8 cellular contexts compared by ENCODE assay signal in the genomic region with DNA sequence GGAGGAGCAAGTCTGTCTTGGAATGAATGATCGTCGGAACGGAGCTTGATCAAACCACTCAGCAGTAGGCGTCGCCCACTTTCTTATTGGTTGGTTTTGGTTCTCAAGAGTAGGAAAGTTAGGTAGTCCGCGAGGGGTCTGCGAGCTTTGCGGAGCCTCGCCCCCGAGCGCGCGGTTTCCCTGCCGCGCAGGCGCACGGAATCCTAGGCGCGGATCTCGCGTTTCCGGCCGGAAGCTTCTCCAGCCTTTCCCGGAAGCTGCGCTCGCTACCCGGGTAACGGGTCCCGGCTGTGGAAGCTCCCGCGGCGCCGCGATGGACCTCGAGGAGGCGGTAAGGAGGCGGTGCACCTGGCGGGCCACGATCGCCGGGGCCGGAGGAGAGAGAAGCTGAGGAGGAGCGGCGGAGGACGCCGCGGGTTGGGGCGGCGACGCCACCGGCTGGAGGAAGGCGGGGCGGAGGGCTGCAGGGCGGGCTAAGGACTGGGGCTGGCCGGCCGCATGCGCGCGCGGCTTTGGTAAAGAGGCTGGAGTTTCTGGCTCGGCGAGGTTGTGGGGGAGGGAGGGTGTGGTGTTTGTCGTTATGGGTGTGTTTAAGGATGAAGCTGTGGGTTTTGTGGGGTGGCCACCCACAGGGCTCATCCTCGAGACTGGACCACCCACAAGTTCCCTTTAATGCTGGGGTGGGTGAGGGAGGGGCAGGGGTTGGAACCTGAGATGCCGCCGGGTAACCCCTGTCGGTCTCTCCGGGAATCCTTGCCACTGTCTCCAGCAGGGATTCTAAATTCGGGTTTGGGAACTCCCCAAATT. TPM values are rescaled to one million over a fixed set of nuclear protein-coding genes. Genes with fewer than 3 reads are reported as not detected.
A peak's percentile ranks its signal among the peaks of the same experiment; 100 is the strongest.
DNase-seq lines count a peak whose midpoint lies in the region; ATAC-seq and TF ChIP-seq lines count a peak whose summit lies in the region.

A gene (plus strand): TSS at position 246 of the 807 bp plus-strand sequence. CDS start 68 bp downstream, at position 314.

- peak; percentile 87 for ATAC-seq in HG02759 (IDR thresholded peaks at IDR 0.05; ENCODE audit: unreplicated experiment)
- peak; percentile 88 for ATAC-seq in activated naive CD8-positive, alpha-beta T cell treated with anti-CD3 and anti-CD28 coated beads, Interleukin-2, amount 10 ng/mL, durations not matched to agents 7 days and 5 days (ENCODE audit: low read depth)

- peaks cover 5% of the 10 kb centered on the region; the same call in 1 of the 2 replicates for H4K20me1 ChIP-seq in SU-DHL-6 (ENCODE audit: low read depth, low read length)

- in situ Hi-C loops in transverse colon (cut with MboI; ENCODE audit: low pct_ligation_motif_present in 1 of 4, low pct_unique_long_range_greater_than_20kb in 1 of 4, low sequenced_read_pairs in 3 of 4): loop anchor here in 1 of 4 donors (25.0 kb wide), 1 partner anchor 594 kb away; a partner anchor contains a TSS

- H3K4me2 ChIP-seq in SU-DHL-6 (ENCODE audit: low read depth, low read length, poor library complexity, severe bottlenecking) (peak within 1 kb of the TSS; percentile 88), trophoblast cell (ENCODE audit: low read length) (peak within 1 kb of the TSS; percentile 77)

- peaks cover 16% of the 10 kb centered on the region for H3F3A ChIP-seq in SU-DHL-6 (ENCODE audit: insufficient read depth)

- peak within 1 kb of the TSS; percentile 95 for H3K14ac ChIP-seq in trophoblast cell (ENCODE audit: low read length)

- peaks cover 17% of the 10 kb centered on the region for H3K36me3 Mint-ChIP-seq in activated naive CD8-positive, alpha-beta T cell treated with anti-CD3 and anti-CD28 coated beads, Interleukin-2, amount 10 ng/mL, durations not matched to agents 7 days and 5 days

- H3K9ac ChIP-seq in SU-DHL-6 (ENCODE audit: low read length) (peak within 1 kb of the TSS; percentile 74), trophoblast cell (ENCODE audit: low read length) (peak within 1 kb of the TSS; percentile 84)

- H2BK5ac ChIP-seq in trophoblast cell (ENCODE audit: low read depth, low read length, poor library complexity): peak within 1 kb of the TSS; percentile 96

- H3K9me3 ChIP-seq in SU-DHL-6 (ENCODE audit: insufficient read depth, low read length) (no peaks in the 10 kb centered on the region), cardiac muscle cell (ENCODE audit: low read depth) (no peaks in the 10 kb centered on the region), trophoblast cell (ENCODE audit: insufficient read depth, low read depth, low read length) (peaks cover 2% of the 10 kb centered on the region), transverse colon (no peaks in the 10 kb centered on the region)

- no peaks in the 10 kb centered on the region for H3K9me3 Mint-ChIP-seq in activated naive CD8-positive, alpha-beta T cell treated with anti-CD3 and anti-CD28 coated beads, Interleukin-2, amount 10 ng/mL, durations not matched to agents 7 days and 5 days

- H3K36me3 ChIP-seq in SU-DHL-6 (ENCODE audit: low read length): peaks cover 17% of the 10 kb centered on the region; the same call in 1 of the 2 replicates
- H3K36me3 ChIP-seq in cardiac muscle cell: peaks cover 9% of the 10 kb centered on the region
- H3K36me3 ChIP-seq in trophoblast cell (ENCODE audit: control insufficient read depth in 1 of 2, insufficient read depth in 2 of 2, low read length in 2 of 2): peaks cover 4 to 10% of the 10 kb centered on the region in 2 experiments
- no peaks in the 10 kb centered on the region for H3K36me3 ChIP-seq in transverse colon

- H3K9me2 ChIP-seq in SU-DHL-6 (replicated peaks; ENCODE audit: insufficient read depth, low read length): no peaks in the 10 kb centered on the region

- H4K8ac ChIP-seq in trophoblast cell (ENCODE audit: low read depth, low read length): peak within 1 kb of the TSS; percentile 98

- peak within 1 kb of the TSS; percentile 35 for H2AK5ac ChIP-seq in trophoblast cell (ENCODE audit: low read length)

- peak within 1 kb of the TSS; percentile 97 for H4K91ac ChIP-seq in trophoblast cell (ENCODE audit: low read depth, low read length)

- peak within 1 kb of the TSS; percentile 97 for H4K12ac ChIP-seq in trophoblast cell (ENCODE audit: low read depth, low read length)

- H3K27ac ChIP-seq in SU-DHL-6 (ENCODE audit: low read depth, low read length) (peak within 1 kb of the TSS; percentile 83), cardiac muscle cell (peak within 1 kb of the TSS; percentile 77), trophoblast cell (ENCODE audit: low read depth, low read length) (peak within 1 kb of the TSS; percentile 99), transverse colon (peak within 1 kb of the TSS; percentile 92 to 94 (median 94))

- POLR2A ChIA-PET in activated naive CD8-positive, alpha-beta T cell treated with anti-CD3 and anti-CD28 coated beads, Interleukin-2, amount 10 ng/mL, durations not matched to agents 7 days and 5 days (lab: Charles Lee): interaction anchor here (0.6 to 2.1 kb wide), 15 partner anchors 12 to 370 kb away, joined by 3 to 15 read pairs (median 4); a partner anchor contains a TSS

- H2BK12ac ChIP-seq in trophoblast cell (ENCODE audit: low read length): peak within 1 kb of the TSS; percentile 27

- H3K79me2 ChIP-seq in SU-DHL-6 (ENCODE audit: insufficient read depth, low read length) (peaks cover 46% of the 10 kb centered on the region), trophoblast cell (ENCODE audit: control insufficient read depth, insufficient read depth, low read length, poor library complexity) (peaks cover 12% of the 10 kb centered on the region)

- H3K4me1 ChIP-seq in cardiac muscle cell (ENCODE audit: low read depth) (peaks cover 8% of the 10 kb centered on the region), trophoblast cell (ENCODE audit: control insufficient read depth in 1 of 2, insufficient read depth in 2 of 2, low read length in 2 of 2) (peaks cover 2 to 5% of the 10 kb centered on the region in 2 experiments), transverse colon (peaks cover 0 to 21% (median 13%) of the 10 kb centered on the region in 4 donors)

- TF ChIP-seq CTCF in GM12872 (IDR thresholded peaks at IDR 0.05; ENCODE audit: insufficient read depth, low read depth, low read length): peak; percentile 27; the same call in 2 of the 3 replicates
- no peak for TF ChIP-seq CTCF in SU-DHL-6 (IDR thresholded peaks at IDR 0.05; ENCODE audit: insufficient read depth, low read length, poor library complexity, severe bottlenecking)
- peak; percentile 37 for TF ChIP-seq CTCF in cardiac muscle cell (IDR thresholded peaks at IDR 0.05; ENCODE audit: low read depth, low read length)
- peak in 4 of 5 experiments; percentile 24 to 28 (median 26) for TF ChIP-seq CTCF in transverse colon (IDR thresholded peaks at IDR 0.05)

- no peaks in the 10 kb centered on the region for H3K27me3 ChIP-seq in SU-DHL-6 (ENCODE audit: low read length)
- no peaks in the 10 kb centered on the region for H3K27me3 ChIP-seq in cardiac muscle cell
- no peaks in the 10 kb centered on the region for H3K27me3 ChIP-seq in trophoblast cell (ENCODE audit: insufficient read depth, low read length)
- H3K27me3 ChIP-seq in transverse colon: no peaks in the 10 kb centered on the region

- DNase-seq in NCI-H128 (lab: John Stamatoyannopoulos, UW; ENCODE audit: unreplicated experiment) (peak; percentile 86), cardiac muscle cell (ENCODE audit: low read depth in 1 of 2, low spot score in 1 of 2) (peak; percentile 95), trophoblast cell (peak; percentile 91 to 98), transverse colon (peak; percentile 89)
- DNase-seq in activated naive CD8-positive, alpha-beta T cell treated with anti-CD3 and anti-CD28 coated beads, Interleukin-2, amount 10 ng/mL, durations not matched to agents 7 days and 5 days: peak; percentile 90

- H2BK120ac ChIP-seq in trophoblast cell (ENCODE audit: insufficient read depth, low read length, poor library complexity): peak within 1 kb of the TSS; percentile 97

- intact Hi-C loops in transverse colon (cut with DNase I; ENCODE audit: low total_unique reads): no loop called here

- H3K18ac ChIP-seq in trophoblast cell (ENCODE audit: low read length): peak within 1 kb of the TSS; percentile 99

- no peaks in the 10 kb centered on the region for H3K27me3 Mint-ChIP-seq in activated naive CD8-positive, alpha-beta T cell treated with anti-CD3 and anti-CD28 coated beads, Interleukin-2, amount 10 ng/mL, durations not matched to agents 7 days and 5 days

- WGBS in trophoblast cell (ENCODE audit: extremely low coverage, insufficient coverage, insufficient read length): no CpG with 5 or more reads among the region's 70 CpGs
- WGBS in transverse colon (ENCODE audit: low coverage in 1 of 2), 2 donors: 0% methylated on average over 45 of the region's 70 CpGs; no CpG with 5 or more reads in 1 of the 2 donors

- peak within 1 kb of the TSS; percentile 88 for H3K4me3 Mint-ChIP-seq in activated naive CD8-positive, alpha-beta T cell treated with anti-CD3 and anti-CD28 coated beads, Interleukin-2, amount 10 ng/mL, durations not matched to agents 7 days and 5 days

- H3K27ac Mint-ChIP-seq in activated naive CD8-positive, alpha-beta T cell treated with anti-CD3 and anti-CD28 coated beads, Interleukin-2, amount 10 ng/mL, durations not matched to agents 7 days and 5 days: peak within 1 kb of the TSS; percentile 88

- H3K4me1 Mint-ChIP-seq in activated naive CD8-positive, alpha-beta T cell treated with anti-CD3 and anti-CD28 coated beads, Interleukin-2, amount 10 ng/mL, durations not matched to agents 7 days and 5 days: peaks cover 23% of the 10 kb centered on the region

- peak within 1 kb of the TSS; percentile 89 for H3K4me3 ChIP-seq in SU-DHL-6 (ENCODE audit: insufficient read depth, low read length, poor library complexity, severe bottlenecking)
- peak within 1 kb of the TSS; percentile 63 for H3K4me3 ChIP-seq in cardiac muscle cell
- H3K4me3 ChIP-seq in trophoblast cell (ENCODE audit: low read depth, low read length): peak within 1 kb of the TSS; percentile 85
- peak within 1 kb of the TSS; percentile 74 to 92 (median 86) for H3K4me3 ChIP-seq in transverse colon

- peak within 1 kb of the TSS; percentile 69 for H3K4ac ChIP-seq in trophoblast cell (ENCODE audit: low read depth, low read length)

- no peak for TF ChIP-seq EP300 in transverse colon (IDR thresholded peaks at IDR 0.05; ENCODE audit: low read depth)

- H2AFZ ChIP-seq in SU-DHL-6 (ENCODE audit: low read depth, low read length, severe bottlenecking) (peak within 1 kb of the TSS; percentile 85), trophoblast cell (ENCODE audit: insufficient read depth, low read length, poor library complexity) (peak within 1 kb of the TSS; percentile 81)

- H3K79me1 ChIP-seq in trophoblast cell (ENCODE audit: low read length): peaks cover 18% of the 10 kb centered on the region

- peak; percentile 83 for TF ChIP-seq POLR2A in transverse colon (IDR thresholded peaks at IDR 0.05)

- H3K23ac ChIP-seq in trophoblast cell (ENCODE audit: low read length): no peak within 1 kb of the TSS

RNA-seq across cellular contexts. Expression of the gene that starts here (rescaled TPM):
- 10 to 100 TPM; 18.8 to 19.0 TPM for total RNA-seq in activated naive CD8-positive, alpha-beta T cell treated with anti-CD3 and anti-CD28 coated beads, Interleukin-2, amount 10 ng/mL, durations not matched to agents 7 days and 5 days
- 6.7 and 11.2 TPM in 2 replicates for total RNA-seq in cardiac muscle cell
- polyA plus RNA-seq in cardiac muscle cell: 14.2 and 18.8 TPM in 2 replicates
- polyA plus RNA-seq in trophoblast cell (2013): 20.9 and 23.2 TPM in 2 replicates
- total RNA-seq in transverse colon: 10 to 100 TPM in 1 of 4 donors, 1 to 10 TPM in 1, under 1 TPM in 1, not detected in 1; 0.80 to 18.9 (median 4.4) TPM

Comparison
In these comparisons a context has a peak if more than half of its experiments do, and no peak if none do; other contexts are left out.
1. Peak in every context shown above with its lines: DNase-seq, ATAC-seq, H3K4me3 ChIP-seq and H3K27ac ChIP-seq.